1 cellular context compared by ENCODE assay signal in the genomic region with DNA sequence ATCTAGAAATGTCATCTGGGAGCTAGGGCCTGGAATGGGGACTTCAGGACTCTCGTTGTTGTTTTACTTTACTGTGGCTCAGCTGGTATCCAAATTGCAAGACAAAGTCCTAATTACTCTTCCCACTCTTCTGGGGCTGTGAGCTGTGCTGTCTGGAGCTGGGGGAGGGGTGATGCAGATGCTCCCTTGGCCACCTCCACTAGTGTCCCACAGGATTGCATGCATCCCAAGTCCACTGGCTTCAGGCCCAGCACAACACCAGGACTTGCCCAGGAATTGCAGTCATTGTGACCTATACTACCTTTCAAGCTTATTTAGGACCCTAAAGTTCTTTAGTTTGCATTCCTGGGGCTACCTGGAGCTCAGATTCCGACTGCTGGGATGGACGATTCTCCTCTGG.
TF ChIP-seq lines count a peak whose summit lies in the region.

No MANE protein-coding gene starts in this region.

TF ChIP-seq in WTC11, 78 proteins besides CTCF, POLR2A, EP300 and RAD21 (continued from another document):
- TF ChIP-seq, protein P1, sequence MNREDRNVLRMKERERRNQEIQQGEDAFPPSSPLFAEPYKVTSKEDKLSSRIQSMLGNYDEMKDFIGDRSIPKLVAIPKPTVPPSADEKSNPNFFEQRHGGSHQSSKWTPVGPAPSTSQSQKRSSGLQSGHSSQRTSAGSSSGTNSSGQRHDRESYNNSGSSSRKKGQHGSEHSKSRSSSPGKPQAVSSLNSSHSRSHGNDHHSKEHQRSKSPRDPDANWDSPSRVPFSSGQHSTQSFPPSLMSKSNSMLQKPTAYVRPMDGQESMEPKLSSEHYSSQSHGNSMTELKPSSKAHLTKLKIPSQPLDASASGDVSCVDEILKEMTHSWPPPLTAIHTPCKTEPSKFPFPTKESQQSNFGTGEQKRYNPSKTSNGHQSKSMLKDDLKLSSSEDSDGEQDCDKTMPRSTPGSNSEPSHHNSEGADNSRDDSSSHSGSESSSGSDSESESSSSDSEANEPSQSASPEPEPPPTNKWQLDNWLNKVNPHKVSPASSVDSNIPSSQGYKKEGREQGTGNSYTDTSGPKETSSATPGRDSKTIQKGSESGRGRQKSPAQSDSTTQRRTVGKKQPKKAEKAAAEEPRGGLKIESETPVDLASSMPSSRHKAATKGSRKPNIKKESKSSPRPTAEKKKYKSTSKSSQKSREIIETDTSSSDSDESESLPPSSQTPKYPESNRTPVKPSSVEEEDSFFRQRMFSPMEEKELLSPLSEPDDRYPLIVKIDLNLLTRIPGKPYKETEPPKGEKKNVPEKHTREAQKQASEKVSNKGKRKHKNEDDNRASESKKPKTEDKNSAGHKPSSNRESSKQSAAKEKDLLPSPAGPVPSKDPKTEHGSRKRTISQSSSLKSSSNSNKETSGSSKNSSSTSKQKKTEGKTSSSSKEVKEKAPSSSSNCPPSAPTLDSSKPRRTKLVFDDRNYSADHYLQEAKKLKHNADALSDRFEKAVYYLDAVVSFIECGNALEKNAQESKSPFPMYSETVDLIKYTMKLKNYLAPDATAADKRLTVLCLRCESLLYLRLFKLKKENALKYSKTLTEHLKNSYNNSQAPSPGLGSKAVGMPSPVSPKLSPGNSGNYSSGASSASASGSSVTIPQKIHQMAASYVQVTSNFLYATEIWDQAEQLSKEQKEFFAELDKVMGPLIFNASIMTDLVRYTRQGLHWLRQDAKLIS (CRISPR knock-in tag; IDR thresholded peaks at IDR 0.05; ENCODE audit: borderline replicate concordance), result no peak
- TF ChIP-seq MYBL2 (CRISPR knock-in tag; IDR thresholded peaks at IDR 0.05) (no peak), OVOL2 (CRISPR knock-in tag; IDR thresholded peaks at IDR 0.05; ENCODE audit: borderline replicate concordance) (no peak), ZNF317 (CRISPR knock-in tag; IDR thresholded peaks at IDR 0.05; ENCODE audit: borderline replicate concordance, low read depth) (no peak), NFE2L1 (CRISPR knock-in tag; IDR thresholded peaks at IDR 0.05) (no peak), FOXP1 (CRISPR knock-in tag; IDR thresholded peaks at IDR 0.05; ENCODE audit: borderline replicate concordance) (no peak), GABPB1 (CRISPR knock-in tag; IDR thresholded peaks at IDR 0.05) (no peak), FOXJ3 (CRISPR knock-in tag; IDR thresholded peaks at IDR 0.05; ENCODE audit: borderline replicate concordance) (no peak)
- TF ChIP-seq, protein P2, sequence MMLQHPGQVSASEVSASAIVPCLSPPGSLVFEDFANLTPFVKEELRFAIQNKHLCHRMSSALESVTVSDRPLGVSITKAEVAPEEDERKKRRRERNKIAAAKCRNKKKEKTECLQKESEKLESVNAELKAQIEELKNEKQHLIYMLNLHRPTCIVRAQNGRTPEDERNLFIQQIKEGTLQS (CRISPR knock-in tag; conservative IDR thresholded peaks at IDR 0.05), result no peak
- TF ChIP-seq, protein P3, sequence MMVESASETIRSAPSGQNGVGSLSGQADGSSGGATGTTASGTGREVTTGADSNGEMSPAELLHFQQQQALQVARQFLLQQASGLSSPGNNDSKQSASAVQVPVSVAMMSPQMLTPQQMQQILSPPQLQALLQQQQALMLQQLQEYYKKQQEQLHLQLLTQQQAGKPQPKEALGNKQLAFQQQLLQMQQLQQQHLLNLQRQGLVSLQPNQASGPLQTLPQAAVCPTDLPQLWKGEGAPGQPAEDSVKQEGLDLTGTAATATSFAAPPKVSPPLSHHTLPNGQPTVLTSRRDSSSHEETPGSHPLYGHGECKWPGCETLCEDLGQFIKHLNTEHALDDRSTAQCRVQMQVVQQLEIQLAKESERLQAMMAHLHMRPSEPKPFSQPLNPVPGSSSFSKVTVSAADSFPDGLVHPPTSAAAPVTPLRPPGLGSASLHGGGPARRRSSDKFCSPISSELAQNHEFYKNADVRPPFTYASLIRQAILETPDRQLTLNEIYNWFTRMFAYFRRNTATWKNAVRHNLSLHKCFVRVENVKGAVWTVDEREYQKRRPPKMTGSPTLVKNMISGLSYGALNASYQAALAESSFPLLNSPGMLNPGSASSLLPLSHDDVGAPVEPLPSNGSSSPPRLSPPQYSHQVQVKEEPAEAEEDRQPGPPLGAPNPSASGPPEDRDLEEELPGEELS (CRISPR knock-in tag; IDR thresholded peaks at IDR 0.05), result no peak
- TF ChIP-seq, protein P4, sequence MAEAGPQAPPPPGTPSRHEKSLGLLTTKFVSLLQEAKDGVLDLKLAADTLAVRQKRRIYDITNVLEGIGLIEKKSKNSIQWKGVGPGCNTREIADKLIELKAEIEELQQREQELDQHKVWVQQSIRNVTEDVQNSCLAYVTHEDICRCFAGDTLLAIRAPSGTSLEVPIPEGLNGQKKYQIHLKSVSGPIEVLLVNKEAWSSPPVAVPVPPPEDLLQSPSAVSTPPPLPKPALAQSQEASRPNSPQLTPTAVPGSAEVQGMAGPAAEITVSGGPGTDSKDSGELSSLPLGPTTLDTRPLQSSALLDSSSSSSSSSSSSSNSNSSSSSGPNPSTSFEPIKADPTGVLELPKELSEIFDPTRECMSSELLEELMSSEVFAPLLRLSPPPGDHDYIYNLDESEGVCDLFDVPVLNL (CRISPR knock-in tag; IDR thresholded peaks at IDR 0.05; ENCODE audit: borderline replicate concordance, low read depth), result no peak
